ENCODE assay signal across 8 cellular contexts in the genomic region with DNA sequence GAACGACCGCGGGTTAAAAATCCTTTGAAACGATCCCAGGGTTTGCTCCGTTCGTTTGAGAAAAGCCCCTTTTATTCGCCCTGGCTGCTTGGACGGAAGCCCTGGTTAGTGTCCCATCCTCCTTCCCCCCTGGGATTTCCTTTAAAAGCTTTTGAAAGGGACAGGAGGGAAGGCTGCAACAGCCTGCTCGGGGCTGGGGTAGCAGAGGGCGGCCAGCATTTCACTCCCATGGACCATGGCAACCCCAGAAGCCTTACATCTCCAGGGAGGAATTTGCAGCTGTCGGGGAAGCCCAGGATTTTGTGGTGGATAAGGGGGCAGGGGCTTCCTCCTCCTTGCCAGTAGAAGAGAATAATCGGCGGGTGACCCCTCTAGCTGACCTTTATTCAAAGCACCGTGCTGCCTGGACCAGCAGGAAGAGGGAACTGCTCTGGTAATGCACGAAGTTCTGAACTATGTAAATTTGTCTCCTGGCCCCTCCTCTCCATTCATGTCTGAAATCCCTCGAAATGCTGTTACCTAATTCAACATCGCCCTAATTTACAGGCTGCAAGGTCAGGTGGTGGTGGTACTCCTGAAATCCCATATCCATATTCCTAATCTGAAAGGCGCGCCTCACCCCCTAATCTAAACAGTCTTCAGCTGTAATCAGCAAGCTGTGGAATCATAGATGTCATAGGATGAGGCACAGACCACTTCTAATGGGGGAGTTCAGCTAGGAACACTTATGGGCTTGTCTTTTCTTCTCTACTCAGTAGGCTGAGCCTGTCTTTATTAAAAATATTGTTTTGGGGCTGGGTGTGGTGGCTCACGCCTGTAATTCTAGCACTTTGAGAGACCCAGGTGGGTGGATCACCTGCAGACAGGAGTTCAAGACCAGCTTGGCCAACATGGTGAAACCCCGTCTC. TPM values are rescaled to one million over a fixed set of nuclear protein-coding genes. Genes with fewer than 3 reads are reported as not detected.
DNase-seq lines count a peak whose midpoint lies in the region; ATAC-seq and TF ChIP-seq lines count a peak whose summit lies in the region.

No MANE protein-coding gene starts in this region.

- H3K4me3 ChIP-seq in breast epithelium: peak overlapping the region; percentile 92 to 98 (median 98)

- no peaks in the 10 kb centered on the region for H3K36me3 Mint-ChIP-seq in stimulated activated naive CD8-positive, alpha-beta T cell treated with anti-CD3 and anti-CD28 coated beads, Interleukin-15, Interleukin-2, amounts not matched to agents 100 ng/mL and 50 ng/mL, for 24 hours (ENCODE audit: low read depth)

- no peaks in the 10 kb centered on the region for H3K9me3 ChIP-seq in breast epithelium

- H3K4me1 ChIP-seq in breast epithelium: peaks cover 0 to 12% of the 10 kb centered on the region in 2 donors

- DNase-seq in stimulated activated CD4-positive, alpha-beta T cell treated with anti-CD3 and anti-CD28 coated beads, Interleukin-4, amount 100 ng/mL, for 1 hour: peak; percentile 4
- DNase-seq in stimulated activated CD4-positive, alpha-beta T cell treated with anti-CD3 and anti-CD28 coated beads, Interleukin-2, amount 100 ng/mL, for 48 hours: no peak
- DNase-seq in NOMO-1 treated with dmso at 0.1 percent for 144 hours (lab: John Stamatoyannopoulos, UW; ENCODE audit: unreplicated experiment): peak; percentile 11
- no peak for DNase-seq in breast epithelium (ENCODE audit: low spot score in 2 of 2)
- DNase-seq in NCI-H2029 treated with DMSO at 0.1 percent for 48 hours (lab: John Stamatoyannopoulos, UW): no peak

- H3K4me3 Mint-ChIP-seq in stimulated activated naive CD8-positive, alpha-beta T cell treated with anti-CD3 and anti-CD28 coated beads, Interleukin-15, Interleukin-2, amounts not matched to agents 100 ng/mL and 50 ng/mL, for 24 hours: peak overlapping the region; percentile 79

- H3K36me3 ChIP-seq in breast epithelium: no peaks in the 10 kb centered on the region

- TF ChIP-seq CTCF in breast epithelium (IDR thresholded peaks at IDR 0.05): no peak

- H3K9me3 Mint-ChIP-seq in stimulated activated naive CD8-positive, alpha-beta T cell treated with anti-CD3 and anti-CD28 coated beads, Interleukin-15, Interleukin-2, amounts not matched to agents 100 ng/mL and 50 ng/mL, for 24 hours: no peaks in the 10 kb centered on the region

- H3K27ac ChIP-seq in breast epithelium (peak overlapping the region; percentile 100), layer of hippocampus (ENCODE audit: low read depth, low read length) (peak overlapping the region; percentile 83)

- no peaks in the 10 kb centered on the region for H3K27me3 Mint-ChIP-seq in stimulated activated naive CD8-positive, alpha-beta T cell treated with anti-CD3 and anti-CD28 coated beads, Interleukin-15, Interleukin-2, amounts not matched to agents 100 ng/mL and 50 ng/mL, for 24 hours

- ATAC-seq in HG03432 (IDR thresholded peaks at IDR 0.05; ENCODE audit: unreplicated experiment): no peak

- intact Hi-C loops in breast epithelium (cut with DNase I; ENCODE audit: low total_unique reads): no loop called here

- TF ChIP-seq POLR2A in breast epithelium (IDR thresholded peaks at IDR 0.05): no peak

- peak overlapping the region; percentile 85 for H3K27ac Mint-ChIP-seq in stimulated activated naive CD8-positive, alpha-beta T cell treated with anti-CD3 and anti-CD28 coated beads, Interleukin-15, Interleukin-2, amounts not matched to agents 100 ng/mL and 50 ng/mL, for 24 hours

- H3K27me3 ChIP-seq in breast epithelium: no peaks in the 10 kb centered on the region
- no peaks in the 10 kb centered on the region for H3K27me3 ChIP-seq in layer of hippocampus (ENCODE audit: control insufficient read depth, insufficient read depth, low read length)

- peaks cover 34% of the 10 kb centered on the region for H3K4me1 Mint-ChIP-seq in stimulated activated naive CD8-positive, alpha-beta T cell treated with anti-CD3 and anti-CD28 coated beads, Interleukin-15, Interleukin-2, amounts not matched to agents 100 ng/mL and 50 ng/mL, for 24 hours (ENCODE audit: low read depth)

RNA-seq across cellular contexts. Expression of a gene that starts 1.0 kb away (rescaled TPM):
- total RNA-seq in breast epithelium: 100 to 1,000 TPM in 2 of 3 donors, 10 to 100 TPM in 1; 86.9 to 126 (median 108) TPM

Comparison
In these comparisons a context has a peak if more than half of its experiments do, and no peak if none do; other contexts are left out.
1. DNase-seq: peak in stimulated activated CD4-positive, alpha-beta T cell treated with anti-CD3 and anti-CD28 coated beads, Interleukin-4, amount 100 ng/mL, for 1 hour (single experiment) and NOMO-1 treated with dmso at 0.1 percent for 144 hours (single experiment); none in stimulated activated CD4-positive, alpha-beta T cell treated with anti-CD3 and anti-CD28 coated beads, Interleukin-2, amount 100 ng/mL, for 48 hours (0 of 2), breast epithelium (0 of 2) and NCI-H2029 treated with DMSO at 0.1 percent for 48 hours (single experiment).